9 cellular contexts compared by ENCODE assay signal in genomic region chr17:13931752-13932477, GRCh38.
DNase-seq lines count a peak whose midpoint lies in the region; ATAC-seq and TF ChIP-seq lines count a peak whose summit lies in the region.
"Had no signal": no experiment of that assay in that cellular context is flagged by ENCODE, and none has a peak within 500 bp of the region (broad histone marks: within the 10 kb centered on the region; RNA-seq: fewer than 3 reads in every experiment).

No MANE protein-coding gene starts in this region.

- H3K27me3 ChIP-seq in duodenal mucosa (ENCODE audit: control insufficient read depth in 1 of 2, insufficient read depth in 2 of 2, low read length in 2 of 2) = no peaks in the 10 kb centered on the region

- no peak for ATAC-seq in GM18505 (IDR thresholded peaks at IDR 0.05; ENCODE audit: unreplicated experiment)
- ATAC-seq in GM21423 (IDR thresholded peaks at IDR 0.05; ENCODE audit: unreplicated experiment) = no peak

- no peak for TF ChIP-seq POLR2A in GM18505 (IDR thresholded peaks at IDR 0.05; ENCODE audit: borderline replicate concordance, extremely low read depth, insufficient read depth, insufficient read length)

- no peaks in the 10 kb centered on the region for H3K9me3 ChIP-seq in duodenal mucosa (ENCODE audit: control insufficient read depth in 1 of 2, low read length in 2 of 2)

- H3K4me1 ChIP-seq in duodenal mucosa (ENCODE audit: control insufficient read depth in 1 of 2, insufficient read depth in 2 of 2, low read length in 2 of 2) = no peaks in the 10 kb centered on the region

- POLR2A ChIA-PET in AG04449 (lab: Yijun Ruan, JAX) = no interaction called here

- CTCF ChIA-PET in AG04449 (lab: Yijun Ruan, JAX) = no interaction called here

- H3K27ac ChIP-seq in duodenal mucosa (ENCODE audit: low read depth, low read length) = peak overlapping the region; percentile 5

- H3K36me3 ChIP-seq in duodenal mucosa (ENCODE audit: control insufficient read depth in 1 of 2, insufficient read depth in 2 of 2, low read length in 2 of 2) = no peaks in the 10 kb centered on the region

- no peak for TF ChIP-seq CTCF in AG04449 (IDR thresholded peaks at IDR 0.05; ENCODE audit: insufficient read depth, low read length, missing control alignments)

- DNase-seq in AG04449 (ENCODE audit: low read depth, low spot score) (peak; percentile 16), NCI-H2171 treated with DMSO at 0.1 percent for 48 hours (lab: John Stamatoyannopoulos, UW) (peak; percentile 2), mucosa of gallbladder (ENCODE audit: low spot score) (peak; percentile 56), occipital lobe (lab: John Stamatoyannopoulos, UW) (no peak)
- no peak for DNase-seq in activated effector memory CD4-positive, alpha-beta T cell treated with Interleukin-2 at 50 U/mL for 16 hours
- DNase-seq: ACHN had no signal

- no peak overlapping the region for H3K9ac ChIP-seq in duodenal mucosa (ENCODE audit: low read depth in 1 of 2, low read length in 2 of 2)

- H3K4me3 ChIP-seq in AG04449 (ENCODE audit: low read depth, low read length) (no peak overlapping the region), duodenal mucosa (ENCODE audit: low read depth in 1 of 2, low read length in 2 of 2) (no peak overlapping the region)

Comparison
In these comparisons a context has a peak if more than half of its experiments do, and no peak if none do; other contexts are left out.
1. DNase-seq: peak in AG04449 (single experiment), NCI-H2171 treated with DMSO at 0.1 percent for 48 hours (single experiment) and mucosa of gallbladder (single experiment); none in activated effector memory CD4-positive, alpha-beta T cell treated with Interleukin-2 at 50 U/mL for 16 hours (single experiment) and occipital lobe (single experiment).